Comparison of ENCODE assay signal across 10 cellular contexts in the genomic region with DNA sequence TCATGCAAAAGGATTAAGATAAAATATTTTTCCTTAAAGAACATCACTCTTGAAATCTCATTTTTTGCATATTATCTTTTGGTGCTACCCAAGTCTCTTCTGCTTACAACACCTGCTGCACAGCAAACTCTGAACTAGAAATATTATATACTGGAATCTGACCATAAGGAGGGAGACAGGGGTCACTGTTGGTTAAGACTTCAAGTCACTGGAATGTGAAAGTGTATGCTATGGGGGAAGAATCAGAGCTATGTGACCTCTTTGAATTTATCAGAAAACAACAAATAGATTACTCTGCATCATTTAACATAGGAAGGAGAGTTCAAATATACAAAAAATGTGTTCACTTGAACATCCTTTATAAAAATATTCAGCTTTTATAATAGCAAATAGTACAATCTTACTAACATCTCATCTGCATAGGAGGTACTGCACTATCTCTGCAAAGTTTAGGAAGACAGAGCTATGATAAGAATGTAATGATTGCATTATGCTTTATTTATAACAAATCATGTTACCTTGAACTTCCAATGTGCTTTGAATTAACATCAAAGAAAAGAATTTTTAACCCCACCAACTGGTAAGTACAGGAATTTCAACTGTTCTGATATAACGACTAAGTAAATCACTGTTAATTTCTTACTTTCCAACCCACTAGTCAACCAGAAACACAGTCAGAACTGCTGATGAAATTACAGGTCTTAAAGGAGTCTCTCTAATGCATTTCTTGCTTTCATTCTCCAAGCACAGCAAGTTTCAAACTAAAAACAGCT.
DNase-seq lines count a peak whose midpoint lies in the region; ATAC-seq, FAIRE-seq and TF ChIP-seq lines count a peak whose summit lies in the region.
"Had no signal": no experiment of that assay in that cellular context is flagged by ENCODE, and none has a peak within 500 bp of the region (broad histone marks: within the 10 kb centered on the region; RNA-seq: fewer than 3 reads in every experiment).

No MANE protein-coding gene starts in this region.

- no peak overlapping the region for H2BK120ac ChIP-seq in H1 (replicated peaks; ENCODE audit: low read depth, low read length)

- ATAC-seq in GM19467 (IDR thresholded peaks at IDR 0.05; ENCODE audit: unreplicated experiment), result peak; percentile 49
- ATAC-seq in HG03135 (IDR thresholded peaks at IDR 0.05; ENCODE audit: unreplicated experiment), result peak; percentile 61
- ATAC-seq: left colon had no signal

- H3K56ac ChIP-seq in H1 (replicated peaks; ENCODE audit: insufficient read length, low read depth, low read length), result no peak overlapping the region

- no peaks in the 10 kb centered on the region for H3K79me1 ChIP-seq in H1 (ENCODE audit: low read depth, low read length)

- H4K5ac ChIP-seq in H1 (ENCODE audit: insufficient read length, low read depth, low read length), result no peak overlapping the region

- TF ChIP-seq POLR2A in H1 (IDR thresholded peaks at IDR 0.05; ENCODE audit: control extremely low read depth in 1 of 2, low read depth in 2 of 2, low read length in 2 of 2), result no peak

- H2AFZ ChIP-seq in H1 (ENCODE audit: low read length), result no peak overlapping the region

- peak; percentile 32 for FAIRE-seq in H1 (lab: Jason Lieb, UNC)

- no peak overlapping the region for H3K23ac ChIP-seq in H1 (ENCODE audit: insufficient read length)

- H3K4me1 ChIP-seq in H1 (replicated peaks in 1 of 4; ENCODE audit: control insufficient read depth in 3 of 4, insufficient read depth in 4 of 4, low read length in 3 of 4), result 0 out of 7 replicates have a peak, but pooled peaks cover 0 to 2% (median 0%) of the 10 kb centered on the region in 4 experiments
- no peaks in the 10 kb centered on the region for H3K4me1 ChIP-seq in effector memory CD4-positive, alpha-beta T cell (ENCODE audit: control insufficient read depth, insufficient read depth, low read length, poor library complexity, severe bottlenecking)

- no peak overlapping the region for H3K27ac ChIP-seq in H1 (ENCODE audit: low read depth, low read length)
- no peak overlapping the region for H3K27ac ChIP-seq in effector memory CD4-positive, alpha-beta T cell (ENCODE audit: insufficient read depth, low read length, poor library complexity, severe bottlenecking)

- H3K4me2 ChIP-seq in H1 (ENCODE audit: insufficient read depth in 1 of 2, low read depth in 2 of 2, low read length in 2 of 2), result no peak overlapping the region

- CTCF ChIA-PET in H1 (lab: Charles Lee; ENCODE audit: partially characterized antibody), result interaction anchor here (0.7 to 2.1 kb wide), 8 partner anchors 9 to 102 kb away, joined by 3 to 9 read pairs (median 4); no protein-coding TSS in a partner anchor
- CTCF ChIA-PET in HEK293T (lab: Yijun Ruan, JAX), result interaction anchor here (1.1 to 1.6 kb wide), 2 partner anchors 10 to 20 kb away, joined by 3 to 4 read pairs; no protein-coding TSS in a partner anchor

- 0 out of 4 replicates have a peak, but pooled peaks of 1 of the 2 experiments have one; percentile 7 for TF ChIP-seq RAD21 in H1 (IDR thresholded peaks at IDR 0.05 in 1 of 2, conservative IDR thresholded peaks at IDR 0.05 in 1 of 2; ENCODE audit: low read depth in 2 of 2, low read length in 2 of 2)

- no peak overlapping the region for H2BK5ac ChIP-seq in H1 (ENCODE audit: low read depth, low read length)

- no peak overlapping the region for H3K14ac ChIP-seq in H1 (ENCODE audit: insufficient read length)

- 91% methylated on average over 1 of the region's 1 CpG; no CpG with 5 or more reads in 1 of the 2 experiments for WGBS in H1 (ENCODE audit: extremely low coverage in 1 of 2, insufficient coverage in 1 of 2, insufficient read length in 1 of 2, insufficient replicate concordance in 2 of 2, low coverage in 1 of 2, low lambda C conversion rate in 2 of 2, missing lambda C conversion rate in 1 of 2), 2 experiments

- H4K20me1 ChIP-seq in H1 (replicated peaks in 1 of 2; ENCODE audit: control insufficient read depth in 1 of 2, insufficient read depth in 2 of 2, low read length in 2 of 2), result no peaks in the 10 kb centered on the region

- H3K4ac ChIP-seq in H1 (replicated peaks; ENCODE audit: insufficient read length, low read depth, low read length), result no peak overlapping the region

- no peak overlapping the region for H3K4me3 ChIP-seq in GM06990 (replicated peaks; ENCODE audit: low read depth, low read length)
- no peak overlapping the region for H3K4me3 ChIP-seq in H1 (ENCODE audit: extremely low read depth in 1 of 4, insufficient read depth in 2 of 4, low read depth in 3 of 4, low read length in 4 of 4)
- H3K4me3 ChIP-seq in effector memory CD4-positive, alpha-beta T cell (ENCODE audit: insufficient read depth, low read depth, low read length, poor library complexity, severe bottlenecking), result no peak overlapping the region

- peaks cover 0 to 10% of the 10 kb centered on the region in 2 experiments; a peak in 2 of 4 replicates for H3K79me2 ChIP-seq in H1 (ENCODE audit: control insufficient read depth in 1 of 2, insufficient read depth in 2 of 2, low read length in 2 of 2)

- DNase-seq in GM06990 (ENCODE audit: extremely low read depth, insufficient read length) (peak; percentile 35), H1 (ENCODE audit: low read depth in 1 of 2, low spot score in 2 of 2) (no peak), HEK293T (ENCODE audit: extremely low spot score) (no peak), SKM-1 (lab: John Stamatoyannopoulos, UW; ENCODE audit: unreplicated experiment) (no peak)
- no peak for DNase-seq in effector memory CD4-positive, alpha-beta T cell
- no peak for DNase-seq in activated CD4-positive, alpha-beta T cell treated with anti-CD3 and anti-CD28 coated beads for 4 hours
- DNase-seq: activated gamma-delta T cell treated with Interleukin-2 at 50 U/mL for 16 hours, left colon had no signal

- H3K36me3 ChIP-seq in GM06990 (ENCODE audit: control insufficient read depth, insufficient read depth, low read length) (no peaks in the 10 kb centered on the region; the same call in 1 of the 2 replicates), H1 (ENCODE audit: control insufficient read depth in 2 of 4, insufficient read depth in 4 of 4, low read length in 3 of 4) (peaks cover 0 to 4% (median 0%) of the 10 kb centered on the region in 4 experiments; a peak in 2 of 8 replicates)
- no peaks in the 10 kb centered on the region for H3K36me3 ChIP-seq in effector memory CD4-positive, alpha-beta T cell (ENCODE audit: control insufficient read depth, insufficient read depth, low read length)

- H4K91ac ChIP-seq in H1 (replicated peaks; ENCODE audit: insufficient read length, low read length), result no peak overlapping the region

- H4K8ac ChIP-seq in H1 (ENCODE audit: extremely low read depth, insufficient read depth, low read length), result no peak overlapping the region

- no peak overlapping the region for H2BK12ac ChIP-seq in H1 (ENCODE audit: low read depth, low read length)

- H2AK5ac ChIP-seq in H1 (ENCODE audit: low read depth, low read length), result no peak overlapping the region

- H3K18ac ChIP-seq in H1 (ENCODE audit: extremely low read depth, low read length), result no peak overlapping the region

- H3K9ac ChIP-seq in H1 (replicated peaks in 1 of 4; ENCODE audit: extremely low read depth in 1 of 4, low read depth in 3 of 4, low read length in 3 of 4), result no peak overlapping the region

- no peaks in the 10 kb centered on the region for H3K9me3 ChIP-seq in H1 (ENCODE audit: insufficient read depth in 2 of 2, low read depth in 1 of 2, low read length in 1 of 2)
- no peaks in the 10 kb centered on the region for H3K9me3 ChIP-seq in effector memory CD4-positive, alpha-beta T cell (ENCODE audit: control insufficient read depth, low read length)

- H3K27me3 ChIP-seq in GM06990 (replicated peaks; ENCODE audit: control insufficient read depth, insufficient read depth, low read length) (no peaks in the 10 kb centered on the region), H1 (replicated peaks in 1 of 4; ENCODE audit: control insufficient read depth in 3 of 4, extremely low read depth in 1 of 4, insufficient read depth in 3 of 4, low read length in 3 of 4) (no peaks in the 10 kb centered on the region)
- no peaks in the 10 kb centered on the region for H3K27me3 ChIP-seq in effector memory CD4-positive, alpha-beta T cell (replicated peaks; ENCODE audit: control insufficient read depth, insufficient read depth, low read length, poor library complexity, severe bottlenecking)

- no peaks in the 10 kb centered on the region for H3K23me2 ChIP-seq in H1 (ENCODE audit: low read depth, low read length)

- POLR2A ChIA-PET in H1 (lab: Charles Lee; ENCODE audit: partially characterized antibody) (no interaction called here), HEK293T (lab: Yijun Ruan, JAX) (no interaction called here)

- TF ChIP-seq CTCF in GM06990 (IDR thresholded peaks at IDR 0.05; ENCODE audit: insufficient read depth, low read length, poor library complexity, severe bottlenecking) (no peak), H1 (IDR thresholded peaks at IDR 0.05; ENCODE audit: control extremely low read depth in 1 of 3, insufficient read depth in 1 of 3, low read depth in 1 of 3, low read length in 3 of 3) (peak in 1 of 3 experiments; percentile 1; a peak in 1 of 4 replicates)

- H2BK15ac ChIP-seq in H1 (ENCODE audit: low read length), result no peak overlapping the region

- no peak overlapping the region for H2BK20ac ChIP-seq in H1 (ENCODE audit: low read length)

- no peak for TF ChIP-seq EP300 in H1 (IDR thresholded peaks at IDR 0.05; ENCODE audit: borderline replicate concordance in 1 of 2, low read depth in 2 of 2, low read length in 2 of 2)

TF ChIP-seq in H1, 55 proteins besides CTCF, POLR2A, EP300 and RAD21 (continues in another document):
- TF ChIP-seq RXRA (IDR thresholded peaks at IDR 0.05; ENCODE audit: insufficient read depth, low read depth, low read length) (no peak), ASH2L (IDR thresholded peaks at IDR 0.05; ENCODE audit: low read length) (no peak), JUN (IDR thresholded peaks at IDR 0.05; ENCODE audit: low read depth, low read length) (no peak), SIX5 (IDR thresholded peaks at IDR 0.05; ENCODE audit: low read depth, low read length) (no peak)
- TF ChIP-seq, protein P1, sequence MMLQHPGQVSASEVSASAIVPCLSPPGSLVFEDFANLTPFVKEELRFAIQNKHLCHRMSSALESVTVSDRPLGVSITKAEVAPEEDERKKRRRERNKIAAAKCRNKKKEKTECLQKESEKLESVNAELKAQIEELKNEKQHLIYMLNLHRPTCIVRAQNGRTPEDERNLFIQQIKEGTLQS (IDR thresholded peaks at IDR 0.05; ENCODE audit: insufficient read depth, low read depth, low read length), result no peak

TF ChIP-seq in HEK293T, 16 proteins besides CTCF, POLR2A, EP300 and RAD21:
- no peak for TF ChIP-seq FOXM1 (IDR thresholded peaks at IDR 0.05; ENCODE audit: borderline replicate concordance)
- no peak for TF ChIP-seq SP1 (IDR thresholded peaks at IDR 0.05)
- no peak for TF ChIP-seq ELF4 (IDR thresholded peaks at IDR 0.05)
- no peak for TF ChIP-seq HDGF (IDR thresholded peaks at IDR 0.05; ENCODE audit: borderline replicate concordance)
- TF ChIP-seq CTBP1 (IDR thresholded peaks at IDR 0.05; ENCODE audit: borderline replicate concordance), result no peak
- TF ChIP-seq NFRKB (IDR thresholded peaks at IDR 0.05), result no peak
- no peak for TF ChIP-seq L3MBTL2 (conservative IDR thresholded peaks at IDR 0.05)
- TF ChIP-seq ARNT (IDR thresholded peaks at IDR 0.05), result no peak
- no peak for TF ChIP-seq TARDBP (IDR thresholded peaks at IDR 0.05)
- TF ChIP-seq FOXK2 (IDR thresholded peaks at IDR 0.05), result no peak
TF ChIP-seq in HEK293T: peak in this region for 0.
